ENCODE assay signal across 2 cellular contexts in the genomic region with DNA sequence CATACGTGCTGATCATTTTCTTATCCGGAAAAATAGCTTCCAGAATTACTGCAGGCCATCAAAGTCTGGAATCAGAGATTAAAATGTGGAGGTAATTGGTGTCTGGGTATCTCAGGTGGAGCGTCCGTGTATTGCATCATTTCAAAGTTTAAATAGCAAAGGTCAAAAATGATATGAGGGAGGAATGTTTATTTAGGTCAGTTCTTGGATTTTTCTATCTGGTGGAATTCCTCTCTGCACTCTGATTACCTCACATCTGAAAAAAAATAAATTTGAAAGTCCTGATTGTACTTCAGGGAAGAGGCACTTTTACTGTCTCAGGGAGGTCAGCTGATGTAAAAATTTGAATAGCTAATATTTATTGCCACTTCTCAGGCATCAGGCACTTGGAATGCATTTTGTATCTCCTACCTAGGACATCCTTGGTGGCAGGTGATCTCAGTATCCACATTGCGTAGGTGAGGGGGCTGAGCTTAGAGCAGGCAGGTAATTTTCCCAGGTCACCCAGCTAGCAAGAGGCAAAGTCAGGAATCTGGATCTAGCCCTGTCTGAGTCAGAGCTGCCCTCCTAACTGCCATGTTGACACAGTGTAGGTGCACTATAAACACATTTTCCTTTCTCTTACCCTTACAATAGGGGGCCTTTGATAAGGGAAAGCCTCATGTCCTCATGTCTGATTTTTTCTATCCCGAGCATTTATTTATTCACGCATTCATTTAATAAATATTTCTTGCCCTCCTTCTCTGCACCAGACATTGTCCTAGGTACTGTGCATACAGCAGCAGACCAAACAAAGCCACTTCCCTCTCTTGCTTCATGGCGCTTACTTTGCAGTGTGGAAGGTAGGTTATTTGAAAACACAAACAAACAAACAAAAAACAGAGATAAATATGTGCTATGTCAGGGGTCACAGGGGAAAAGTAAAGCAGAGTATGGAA.
TF ChIP-seq lines count a peak whose summit lies in the region.

No MANE protein-coding gene starts in this region.

TF ChIP-seq in WTC11, 78 proteins besides CTCF, POLR2A, EP300 and RAD21:
- no peak for TF ChIP-seq ZNF232 (CRISPR knock-in tag; IDR thresholded peaks at IDR 0.05)
- peak; percentile 73 for TF ChIP-seq GABPB1 (CRISPR knock-in tag; IDR thresholded peaks at IDR 0.05)

TF ChIP-seq in HepG2, 621 proteins besides CTCF, POLR2A, EP300 and RAD21 (continues in another document):
- TF ChIP-seq RELA (CRISPR knock-in tag; IDR thresholded peaks at IDR 0.05) (no peak), ZNF264 (CRISPR knock-in tag; IDR thresholded peaks at IDR 0.05) (0 out of 2 replicates have a peak, but pooled peaks have one; percentile 19), ZNF556 (CRISPR knock-in tag; IDR thresholded peaks at IDR 0.05; ENCODE audit: borderline replicate concordance) (no peak), ZNF124 (CRISPR knock-in tag; IDR thresholded peaks at IDR 0.05) (peak; percentile 98), ISL2 (CRISPR knock-in tag; IDR thresholded peaks at IDR 0.05) (peak; percentile 43; the same call in 1 of the 2 replicates), SOX6 (IDR thresholded peaks at IDR 0.05) (no peak), SOX6 (CRISPR knock-in tag; IDR thresholded peaks at IDR 0.05) (peak; percentile 31; the same call in 1 of the 2 replicates), GATAD2A (CRISPR knock-in tag; IDR thresholded peaks at IDR 0.05) (peak; percentile 34; the same call in 1 of the 2 replicates), CEBPB (IDR thresholded peaks at IDR 0.05; ENCODE audit: borderline replicate concordance, low read depth, low read length) (peak; percentile 91), LCORL (IDR thresholded peaks at IDR 0.05) (no peak), LCORL (CRISPR knock-in tag; IDR thresholded peaks at IDR 0.05) (peak; percentile 45; the same call in 1 of the 2 replicates), HNF4A (CRISPR knock-in tag; IDR thresholded peaks at IDR 0.05) (peak; percentile 74), BCL6 (CRISPR knock-in tag; IDR thresholded peaks at IDR 0.05) (0 out of 2 replicates have a peak, but pooled peaks have one; percentile 35), NCOA2 (CRISPR knock-in tag; IDR thresholded peaks at IDR 0.05) (peak; percentile 48; the same call in 1 of the 2 replicates), ZNF749 (CRISPR knock-in tag; IDR thresholded peaks at IDR 0.05; ENCODE audit: borderline replicate concordance) (no peak), TMF1 (CRISPR knock-in tag; IDR thresholded peaks at IDR 0.05; ENCODE audit: low read depth) (no peak), DPF2 (CRISPR knock-in tag; IDR thresholded peaks at IDR 0.05; ENCODE audit: borderline replicate concordance, low read depth) (no peak), SALL1 (CRISPR knock-in tag; IDR thresholded peaks at IDR 0.05) (peak; percentile 44; the same call in 1 of the 2 replicates), HNF4G (IDR thresholded peaks at IDR 0.05; ENCODE audit: borderline replicate concordance, low read depth, low read length) (0 out of 2 replicates have a peak, but pooled peaks have one; percentile 50), HNF4G (CRISPR knock-in tag; IDR thresholded peaks at IDR 0.05; ENCODE audit: borderline replicate concordance, low read depth) (no peak), HMG20B (CRISPR knock-in tag; conservative IDR thresholded peaks at IDR 0.05) (0 out of 2 replicates have a peak, but pooled peaks have one; percentile 23), PAX8 (CRISPR knock-in tag; IDR thresholded peaks at IDR 0.05; ENCODE audit: borderline replicate concordance) (no peak), TRIM24 (CRISPR knock-in tag; IDR thresholded peaks at IDR 0.05) (no peak), TBX2 (CRISPR knock-in tag; IDR thresholded peaks at IDR 0.05; ENCODE audit: borderline replicate concordance) (0 out of 2 replicates have a peak, but pooled peaks have one; percentile 17), TEAD3 (CRISPR knock-in tag; optimal IDR thresholded peaks at IDR 0.05; ENCODE audit: borderline replicate concordance) (peak; percentile 32), SOX5 (CRISPR knock-in tag; IDR thresholded peaks at IDR 0.05; ENCODE audit: borderline replicate concordance) (peak; percentile 12; the same call in 1 of the 2 replicates), ATF7 (IDR thresholded peaks at IDR 0.05) (peak; percentile 89), ATF7 (CRISPR knock-in tag; IDR thresholded peaks at IDR 0.05) (no peak), FOXA3 (CRISPR knock-in tag; IDR thresholded peaks at IDR 0.05) (peak; percentile 42; the same call in 1 of the 2 replicates)
- TF ChIP-seq, protein P1, sequence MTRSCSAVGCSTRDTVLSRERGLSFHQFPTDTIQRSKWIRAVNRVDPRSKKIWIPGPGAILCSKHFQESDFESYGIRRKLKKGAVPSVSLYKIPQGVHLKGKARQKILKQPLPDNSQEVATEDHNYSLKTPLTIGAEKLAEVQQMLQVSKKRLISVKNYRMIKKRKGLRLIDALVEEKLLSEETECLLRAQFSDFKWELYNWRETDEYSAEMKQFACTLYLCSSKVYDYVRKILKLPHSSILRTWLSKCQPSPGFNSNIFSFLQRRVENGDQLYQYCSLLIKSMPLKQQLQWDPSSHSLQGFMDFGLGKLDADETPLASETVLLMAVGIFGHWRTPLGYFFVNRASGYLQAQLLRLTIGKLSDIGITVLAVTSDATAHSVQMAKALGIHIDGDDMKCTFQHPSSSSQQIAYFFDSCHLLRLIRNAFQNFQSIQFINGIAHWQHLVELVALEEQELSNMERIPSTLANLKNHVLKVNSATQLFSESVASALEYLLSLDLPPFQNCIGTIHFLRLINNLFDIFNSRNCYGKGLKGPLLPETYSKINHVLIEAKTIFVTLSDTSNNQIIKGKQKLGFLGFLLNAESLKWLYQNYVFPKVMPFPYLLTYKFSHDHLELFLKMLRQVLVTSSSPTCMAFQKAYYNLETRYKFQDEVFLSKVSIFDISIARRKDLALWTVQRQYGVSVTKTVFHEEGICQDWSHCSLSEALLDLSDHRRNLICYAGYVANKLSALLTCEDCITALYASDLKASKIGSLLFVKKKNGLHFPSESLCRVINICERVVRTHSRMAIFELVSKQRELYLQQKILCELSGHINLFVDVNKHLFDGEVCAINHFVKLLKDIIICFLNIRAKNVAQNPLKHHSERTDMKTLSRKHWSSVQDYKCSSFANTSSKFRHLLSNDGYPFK (CRISPR knock-in tag; IDR thresholded peaks at IDR 0.05; ENCODE audit: borderline replicate concordance) = no peak
- TF ChIP-seq, protein P2, sequence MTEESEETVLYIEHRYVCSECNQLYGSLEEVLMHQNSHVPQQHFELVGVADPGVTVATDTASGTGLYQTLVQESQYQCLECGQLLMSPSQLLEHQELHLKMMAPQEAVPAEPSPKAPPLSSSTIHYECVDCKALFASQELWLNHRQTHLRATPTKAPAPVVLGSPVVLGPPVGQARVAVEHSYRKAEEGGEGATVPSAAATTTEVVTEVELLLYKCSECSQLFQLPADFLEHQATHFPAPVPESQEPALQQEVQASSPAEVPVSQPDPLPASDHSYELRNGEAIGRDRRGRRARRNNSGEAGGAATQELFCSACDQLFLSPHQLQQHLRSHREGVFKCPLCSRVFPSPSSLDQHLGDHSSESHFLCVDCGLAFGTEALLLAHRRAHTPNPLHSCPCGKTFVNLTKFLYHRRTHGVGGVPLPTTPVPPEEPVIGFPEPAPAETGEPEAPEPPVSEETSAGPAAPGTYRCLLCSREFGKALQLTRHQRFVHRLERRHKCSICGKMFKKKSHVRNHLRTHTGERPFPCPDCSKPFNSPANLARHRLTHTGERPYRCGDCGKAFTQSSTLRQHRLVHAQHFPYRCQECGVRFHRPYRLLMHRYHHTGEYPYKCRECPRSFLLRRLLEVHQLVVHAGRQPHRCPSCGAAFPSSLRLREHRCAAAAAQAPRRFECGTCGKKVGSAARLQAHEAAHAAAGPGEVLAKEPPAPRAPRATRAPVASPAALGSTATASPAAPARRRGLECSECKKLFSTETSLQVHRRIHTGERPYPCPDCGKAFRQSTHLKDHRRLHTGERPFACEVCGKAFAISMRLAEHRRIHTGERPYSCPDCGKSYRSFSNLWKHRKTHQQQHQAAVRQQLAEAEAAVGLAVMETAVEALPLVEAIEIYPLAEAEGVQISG (CRISPR knock-in tag; IDR thresholded peaks at IDR 0.05) = no peak
- TF ChIP-seq, protein P3, sequence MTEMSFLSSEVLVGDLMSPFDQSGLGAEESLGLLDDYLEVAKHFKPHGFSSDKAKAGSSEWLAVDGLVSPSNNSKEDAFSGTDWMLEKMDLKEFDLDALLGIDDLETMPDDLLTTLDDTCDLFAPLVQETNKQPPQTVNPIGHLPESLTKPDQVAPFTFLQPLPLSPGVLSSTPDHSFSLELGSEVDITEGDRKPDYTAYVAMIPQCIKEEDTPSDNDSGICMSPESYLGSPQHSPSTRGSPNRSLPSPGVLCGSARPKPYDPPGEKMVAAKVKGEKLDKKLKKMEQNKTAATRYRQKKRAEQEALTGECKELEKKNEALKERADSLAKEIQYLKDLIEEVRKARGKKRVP (CRISPR knock-in tag; IDR thresholded peaks at IDR 0.05) = peak; percentile 49 to 90; a peak in 3 of 4 replicates
- TF ChIP-seq, protein P4, sequence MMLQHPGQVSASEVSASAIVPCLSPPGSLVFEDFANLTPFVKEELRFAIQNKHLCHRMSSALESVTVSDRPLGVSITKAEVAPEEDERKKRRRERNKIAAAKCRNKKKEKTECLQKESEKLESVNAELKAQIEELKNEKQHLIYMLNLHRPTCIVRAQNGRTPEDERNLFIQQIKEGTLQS (CRISPR knock-in tag; IDR thresholded peaks at IDR 0.05) = peak; percentile 60; the same call in 1 of the 2 replicates
- TF ChIP-seq, protein P5, sequence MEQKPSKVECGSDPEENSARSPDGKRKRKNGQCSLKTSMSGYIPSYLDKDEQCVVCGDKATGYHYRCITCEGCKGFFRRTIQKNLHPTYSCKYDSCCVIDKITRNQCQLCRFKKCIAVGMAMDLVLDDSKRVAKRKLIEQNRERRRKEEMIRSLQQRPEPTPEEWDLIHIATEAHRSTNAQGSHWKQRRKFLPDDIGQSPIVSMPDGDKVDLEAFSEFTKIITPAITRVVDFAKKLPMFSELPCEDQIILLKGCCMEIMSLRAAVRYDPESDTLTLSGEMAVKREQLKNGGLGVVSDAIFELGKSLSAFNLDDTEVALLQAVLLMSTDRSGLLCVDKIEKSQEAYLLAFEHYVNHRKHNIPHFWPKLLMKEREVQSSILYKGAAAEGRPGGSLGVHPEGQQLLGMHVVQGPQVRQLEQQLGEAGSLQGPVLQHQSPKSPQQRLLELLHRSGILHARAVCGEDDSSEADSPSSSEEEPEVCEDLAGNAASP (CRISPR knock-in tag; IDR thresholded peaks at IDR 0.05; ENCODE audit: borderline replicate concordance) = peak; percentile 64; the same call in 1 of the 2 replicates
- TF ChIP-seq, protein P6, sequence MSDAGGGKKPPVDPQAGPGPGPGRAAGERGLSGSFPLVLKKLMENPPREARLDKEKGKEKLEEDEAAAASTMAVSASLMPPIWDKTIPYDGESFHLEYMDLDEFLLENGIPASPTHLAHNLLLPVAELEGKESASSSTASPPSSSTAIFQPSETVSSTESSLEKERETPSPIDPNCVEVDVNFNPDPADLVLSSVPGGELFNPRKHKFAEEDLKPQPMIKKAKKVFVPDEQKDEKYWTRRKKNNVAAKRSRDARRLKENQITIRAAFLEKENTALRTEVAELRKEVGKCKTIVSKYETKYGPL (CRISPR knock-in tag; IDR thresholded peaks at IDR 0.05) = no peak
- TF ChIP-seq, protein P7, sequence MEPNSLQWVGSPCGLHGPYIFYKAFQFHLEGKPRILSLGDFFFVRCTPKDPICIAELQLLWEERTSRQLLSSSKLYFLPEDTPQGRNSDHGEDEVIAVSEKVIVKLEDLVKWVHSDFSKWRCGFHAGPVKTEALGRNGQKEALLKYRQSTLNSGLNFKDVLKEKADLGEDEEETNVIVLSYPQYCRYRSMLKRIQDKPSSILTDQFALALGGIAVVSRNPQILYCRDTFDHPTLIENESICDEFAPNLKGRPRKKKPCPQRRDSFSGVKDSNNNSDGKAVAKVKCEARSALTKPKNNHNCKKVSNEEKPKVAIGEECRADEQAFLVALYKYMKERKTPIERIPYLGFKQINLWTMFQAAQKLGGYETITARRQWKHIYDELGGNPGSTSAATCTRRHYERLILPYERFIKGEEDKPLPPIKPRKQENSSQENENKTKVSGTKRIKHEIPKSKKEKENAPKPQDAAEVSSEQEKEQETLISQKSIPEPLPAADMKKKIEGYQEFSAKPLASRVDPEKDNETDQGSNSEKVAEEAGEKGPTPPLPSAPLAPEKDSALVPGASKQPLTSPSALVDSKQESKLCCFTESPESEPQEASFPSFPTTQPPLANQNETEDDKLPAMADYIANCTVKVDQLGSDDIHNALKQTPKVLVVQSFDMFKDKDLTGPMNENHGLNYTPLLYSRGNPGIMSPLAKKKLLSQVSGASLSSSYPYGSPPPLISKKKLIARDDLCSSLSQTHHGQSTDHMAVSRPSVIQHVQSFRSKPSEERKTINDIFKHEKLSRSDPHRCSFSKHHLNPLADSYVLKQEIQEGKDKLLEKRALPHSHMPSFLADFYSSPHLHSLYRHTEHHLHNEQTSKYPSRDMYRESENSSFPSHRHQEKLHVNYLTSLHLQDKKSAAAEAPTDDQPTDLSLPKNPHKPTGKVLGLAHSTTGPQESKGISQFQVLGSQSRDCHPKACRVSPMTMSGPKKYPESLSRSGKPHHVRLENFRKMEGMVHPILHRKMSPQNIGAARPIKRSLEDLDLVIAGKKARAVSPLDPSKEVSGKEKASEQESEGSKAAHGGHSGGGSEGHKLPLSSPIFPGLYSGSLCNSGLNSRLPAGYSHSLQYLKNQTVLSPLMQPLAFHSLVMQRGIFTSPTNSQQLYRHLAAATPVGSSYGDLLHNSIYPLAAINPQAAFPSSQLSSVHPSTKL (CRISPR knock-in tag; IDR thresholded peaks at IDR 0.05) = peak; percentile 73; the same call in 1 of the 2 replicates
- TF ChIP-seq, protein P8, sequence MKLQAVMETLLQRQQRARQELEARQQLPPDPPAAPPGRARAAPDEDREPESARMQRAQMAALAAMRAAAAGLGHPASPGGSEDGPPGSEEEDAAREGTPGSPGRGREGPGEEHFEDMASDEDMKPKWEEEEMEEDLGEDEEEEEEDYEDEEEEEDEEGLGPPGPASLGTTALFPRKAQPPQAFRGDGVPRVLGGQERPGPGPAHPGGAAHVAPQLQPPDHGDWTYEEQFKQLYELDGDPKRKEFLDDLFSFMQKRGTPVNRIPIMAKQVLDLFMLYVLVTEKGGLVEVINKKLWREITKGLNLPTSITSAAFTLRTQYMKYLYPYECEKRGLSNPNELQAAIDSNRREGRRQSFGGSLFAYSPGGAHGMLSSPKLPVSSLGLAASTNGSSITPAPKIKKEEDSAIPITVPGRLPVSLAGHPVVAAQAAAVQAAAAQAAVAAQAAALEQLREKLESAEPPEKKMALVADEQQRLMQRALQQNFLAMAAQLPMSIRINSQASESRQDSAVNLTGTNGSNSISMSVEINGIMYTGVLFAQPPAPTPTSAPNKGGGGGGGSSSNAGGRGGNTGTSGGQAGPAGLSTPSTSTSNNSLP (IDR thresholded peaks at IDR 0.05; ENCODE audit: low read depth, low read length) = peak; percentile 86
- TF ChIP-seq, protein P9, sequence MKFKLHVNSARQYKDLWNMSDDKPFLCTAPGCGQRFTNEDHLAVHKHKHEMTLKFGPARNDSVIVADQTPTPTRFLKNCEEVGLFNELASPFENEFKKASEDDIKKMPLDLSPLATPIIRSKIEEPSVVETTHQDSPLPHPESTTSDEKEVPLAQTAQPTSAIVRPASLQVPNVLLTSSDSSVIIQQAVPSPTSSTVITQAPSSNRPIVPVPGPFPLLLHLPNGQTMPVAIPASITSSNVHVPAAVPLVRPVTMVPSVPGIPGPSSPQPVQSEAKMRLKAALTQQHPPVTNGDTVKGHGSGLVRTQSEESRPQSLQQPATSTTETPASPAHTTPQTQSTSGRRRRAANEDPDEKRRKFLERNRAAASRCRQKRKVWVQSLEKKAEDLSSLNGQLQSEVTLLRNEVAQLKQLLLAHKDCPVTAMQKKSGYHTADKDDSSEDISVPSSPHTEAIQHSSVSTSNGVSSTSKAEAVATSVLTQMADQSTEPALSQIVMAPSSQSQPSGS (CRISPR knock-in tag; IDR thresholded peaks at IDR 0.05) = peak; percentile 66; the same call in 1 of the 2 replicates
